16 cellular contexts compared by ENCODE assay signal in the genomic region with DNA sequence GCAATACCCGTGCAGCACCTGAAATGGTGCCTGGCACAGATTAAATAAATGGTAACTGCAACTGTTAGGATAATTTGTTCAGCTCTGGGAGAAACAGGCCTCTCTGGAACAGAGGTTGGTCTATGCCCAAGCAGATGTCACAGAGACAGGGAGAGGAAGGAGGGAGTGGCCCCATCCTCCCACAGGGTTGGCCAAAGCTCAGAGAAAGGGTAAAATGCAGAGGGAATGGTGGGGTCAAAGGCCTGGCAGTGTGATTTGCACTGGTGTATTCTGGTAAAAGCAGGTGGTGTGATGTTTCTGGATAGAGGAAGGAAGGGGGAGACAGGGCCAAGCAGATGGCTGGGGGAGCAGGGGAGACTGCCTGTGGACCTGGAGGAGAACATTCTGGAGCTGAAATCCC. TPM values are rescaled to one million over a fixed set of nuclear protein-coding genes. Genes with fewer than 3 reads are reported as not detected.
DNase-seq lines count a peak whose midpoint lies in the region; ATAC-seq and TF ChIP-seq lines count a peak whose summit lies in the region.
"Had no signal": no experiment of that assay in that cellular context is flagged by ENCODE, and none has a peak within 500 bp of the region (broad histone marks: within the 10 kb centered on the region; RNA-seq: fewer than 3 reads in every experiment).

No MANE protein-coding gene starts in this region.

- TF ChIP-seq CTCF in WTC11 (IDR thresholded peaks at IDR 0.05) (no peak), chondrocyte (IDR thresholded peaks at IDR 0.05) (no peak), right lobe of liver (IDR thresholded peaks at IDR 0.05) (no peak)

- DNase-seq in WTC11 (ENCODE audit: low spot score) (no peak), chondrocyte (ENCODE audit: low spot score) (no peak), right lobe of liver (peak in 2 of 3 donors; percentile 46 to 82)
- no peak for DNase-seq in stimulated activated effector memory CD8-positive, alpha-beta T cell treated with anti-CD3 and anti-CD28 coated beads, Interleukin-12 subunit alpha, Interleukin-12 subunit beta, amount 100 ng/mL, for 72 hours (ENCODE audit: low spot score in 2 of 2)
- no peak for DNase-seq in stimulated activated CD4-positive, alpha-beta T cell treated with anti-CD3 and anti-CD28 coated beads, Interleukin-12 subunit alpha, Interleukin-12 subunit beta, amount 100 ng/mL, for 4 hours
- DNase-seq: C1 segment of cervical spinal cord; Calu3; CD4-positive, alpha-beta memory T cell; COR-L47; DMS53; DMS79 treated with DMSO at 0.1 percent for 48 hours; GF-D8; H9; HFFc6 had no signal

- H3K4me3 ChIP-seq in right lobe of liver: no peak overlapping the region
- H3K4me3 ChIP-seq: GM23338 had no signal

- ATAC-seq in WTC11 (no peak), right lobe of liver (peak; percentile 81 to 90 (median 86)), HG03565 (IDR thresholded peaks at IDR 0.05; ENCODE audit: unreplicated experiment) (no peak)
- ATAC-seq in stimulated activated effector memory CD8-positive, alpha-beta T cell treated with anti-CD3 and anti-CD28 coated beads, Interleukin-12 subunit alpha, Interleukin-12 subunit beta, amount 100 ng/mL, for 72 hours: no peak
- ATAC-seq: GM23338 had no signal

- CTCF ChIA-PET in WTC11 (lab: Charles Lee): no interaction called here

- peak overlapping the region; percentile 31 to 86 (median 85) for H3K27ac ChIP-seq in right lobe of liver

- H3K9me3 ChIP-seq in right lobe of liver: no peaks in the 10 kb centered on the region

- TF ChIP-seq POLR2A in right lobe of liver (IDR thresholded peaks at IDR 0.05): no peak

- whole genome bisulfite sequencing in right lobe of liver (ENCODE audit: insufficient coverage, low coverage, low lambda C conversion rate, missing lambda C conversion rate): 25% methylated on average over 1 of the region's 1 CpG

- H3K4me3 Mint-ChIP-seq in WTC11 (no peak overlapping the region), chondrocyte (ENCODE audit: unreplicated experiment) (no peak overlapping the region)
- H3K4me3 Mint-ChIP-seq in stimulated activated effector memory CD8-positive, alpha-beta T cell treated with anti-CD3 and anti-CD28 coated beads, Interleukin-12 subunit alpha, Interleukin-12 subunit beta, amount 100 ng/mL, for 72 hours: no peak overlapping the region
- H3K4me3 Mint-ChIP-seq: CD4-positive, alpha-beta memory T cell; GM23338; H9; HFFc6 had no signal

- H3K27ac Mint-ChIP-seq in WTC11: peak overlapping the region; percentile 49; the same call in 1 of the 2 replicates
- H3K27ac Mint-ChIP-seq in chondrocyte (ENCODE audit: unreplicated experiment): peak overlapping the region; percentile 49
- peak overlapping the region; percentile 3 for H3K27ac Mint-ChIP-seq in stimulated activated effector memory CD8-positive, alpha-beta T cell treated with anti-CD3 and anti-CD28 coated beads, Interleukin-12 subunit alpha, Interleukin-12 subunit beta, amount 100 ng/mL, for 72 hours
- H3K27ac Mint-ChIP-seq: GM23338, H9, HFFc6 had no signal

- H3K9me3 Mint-ChIP-seq in WTC11 (peaks cover 3% of the 10 kb centered on the region; the same call in 1 of the 2 replicates), chondrocyte (ENCODE audit: low read depth) (no peaks in the 10 kb centered on the region)
- H3K9me3 Mint-ChIP-seq in stimulated activated effector memory CD8-positive, alpha-beta T cell treated with anti-CD3 and anti-CD28 coated beads, Interleukin-12 subunit alpha, Interleukin-12 subunit beta, amount 100 ng/mL, for 72 hours: no peaks in the 10 kb centered on the region
- H3K9me3 Mint-ChIP-seq: H9 had no signal

- H3K36me3 Mint-ChIP-seq in WTC11 (peaks cover 24% of the 10 kb centered on the region), chondrocyte (ENCODE audit: low read depth) (peaks cover 25% of the 10 kb centered on the region)
- peaks cover 31% of the 10 kb centered on the region for H3K36me3 Mint-ChIP-seq in stimulated activated effector memory CD8-positive, alpha-beta T cell treated with anti-CD3 and anti-CD28 coated beads, Interleukin-12 subunit alpha, Interleukin-12 subunit beta, amount 100 ng/mL, for 72 hours

- H3K27me3 ChIP-seq in right lobe of liver: no peaks in the 10 kb centered on the region

- H3K4me1 ChIP-seq in right lobe of liver: peaks cover 0 to 18% (median 9%) of the 10 kb centered on the region in 4 donors

- H3K4me1 Mint-ChIP-seq in WTC11 (no peaks in the 10 kb centered on the region), chondrocyte (ENCODE audit: low read depth) (peaks cover 1% of the 10 kb centered on the region)
- peaks cover 9% of the 10 kb centered on the region for H3K4me1 Mint-ChIP-seq in stimulated activated effector memory CD8-positive, alpha-beta T cell treated with anti-CD3 and anti-CD28 coated beads, Interleukin-12 subunit alpha, Interleukin-12 subunit beta, amount 100 ng/mL, for 72 hours
- H3K4me1 Mint-ChIP-seq: GM23338, H9 had no signal

- intact Hi-C loops in right lobe of liver (cut with DNase I): no loop called here

- peaks cover 0 to 7% (median 0%) of the 10 kb centered on the region in 4 donors for H3K36me3 ChIP-seq in right lobe of liver

- POLR2A ChIA-PET in WTC11 (lab: Charles Lee): no interaction called here

- H3K27me3 Mint-ChIP-seq in WTC11 (ENCODE audit: low read depth): no peaks in the 10 kb centered on the region
- no peaks in the 10 kb centered on the region for H3K27me3 Mint-ChIP-seq in chondrocyte (ENCODE audit: low read depth)
- H3K27me3 Mint-ChIP-seq: CD4-positive, alpha-beta memory T cell had no signal

TF ChIP-seq in WTC11, 78 proteins besides CTCF, POLR2A, EP300 and RAD21:
- TF ChIP-seq JUN (CRISPR knock-in tag; IDR thresholded peaks at IDR 0.05): no peak
- no peak for TF ChIP-seq ATF1 (CRISPR knock-in tag; IDR thresholded peaks at IDR 0.05)
- TF ChIP-seq, protein P1, sequence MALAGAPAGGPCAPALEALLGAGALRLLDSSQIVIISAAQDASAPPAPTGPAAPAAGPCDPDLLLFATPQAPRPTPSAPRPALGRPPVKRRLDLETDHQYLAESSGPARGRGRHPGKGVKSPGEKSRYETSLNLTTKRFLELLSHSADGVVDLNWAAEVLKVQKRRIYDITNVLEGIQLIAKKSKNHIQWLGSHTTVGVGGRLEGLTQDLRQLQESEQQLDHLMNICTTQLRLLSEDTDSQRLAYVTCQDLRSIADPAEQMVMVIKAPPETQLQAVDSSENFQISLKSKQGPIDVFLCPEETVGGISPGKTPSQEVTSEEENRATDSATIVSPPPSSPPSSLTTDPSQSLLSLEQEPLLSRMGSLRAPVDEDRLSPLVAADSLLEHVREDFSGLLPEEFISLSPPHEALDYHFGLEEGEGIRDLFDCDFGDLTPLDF (CRISPR knock-in tag; IDR thresholded peaks at IDR 0.05): no peak
- TF ChIP-seq CREM (CRISPR knock-in tag; IDR thresholded peaks at IDR 0.05): no peak

RNA-seq across cellular contexts. Expression of a gene that starts 9.4 kb away (rescaled TPM):
- total RNA-seq in WTC11 (2021) (3.2 TPM in 3 replicates), chondrocyte (2.8 to 3.2 TPM (median 3.0 TPM) in 3 replicates), right lobe of liver (1 to 10 TPM; 1.7 to 2.9 (median 2.1) TPM)

RNA-seq across cellular contexts. Expression of a gene that starts 17.1 kb away (rescaled TPM):
- total RNA-seq in WTC11 (2021) (22.6 to 24.3 TPM (median 23.4 TPM) in 3 replicates), chondrocyte (49.7 to 53.8 TPM (median 50.2 TPM) in 3 replicates), right lobe of liver (1,000 to 10,000 TPM in 4 of 6 experiments, 100 to 1,000 TPM in 2; 897 to 2,313 (median 1,164) TPM)
- total RNA-seq: Calu3 had no signal

RNA-seq across cellular contexts. Expression of a gene that starts 26.3 kb away (rescaled TPM):
- 1.7 to 2.1 TPM (median 2.0 TPM) in 3 replicates for total RNA-seq in WTC11 (2021)
- total RNA-seq in chondrocyte: 0.65 to 0.69 TPM (median 0.68 TPM) in 3 replicates
- 1 to 10 TPM in 5 of 6 experiments, under 1 TPM in 1; 0.73 to 3.1 (median 1.7) TPM for total RNA-seq in right lobe of liver

RNA-seq across cellular contexts. Expression of a gene that starts 31.0 kb away (rescaled TPM):
- total RNA-seq in WTC11 (2021) (23.1 to 26.0 TPM (median 24.0 TPM) in 3 replicates), chondrocyte (25.3 to 29.4 TPM (median 26.0 TPM) in 3 replicates), right lobe of liver (10 to 100 TPM; 12.4 to 44.7 (median 15.8) TPM)

RNA-seq across cellular contexts. Expression of a gene that starts 44.6 kb away (rescaled TPM):
- 3.4 to 4.9 TPM (median 4.6 TPM) in 3 replicates for total RNA-seq in WTC11 (2021)
- 2.0 to 3.5 TPM (median 2.5 TPM) in 3 replicates for total RNA-seq in chondrocyte
- total RNA-seq in right lobe of liver: 1 to 10 TPM; 1.7 to 3.9 (median 2.4) TPM

Comparison
In these comparisons a context has a peak if more than half of its experiments do, and no peak if none do; other contexts are left out.
1. ATAC-seq: peak in right lobe of liver (4 of 4); none in WTC11 (single experiment), stimulated activated effector memory CD8-positive, alpha-beta T cell treated with anti-CD3 and anti-CD28 coated beads, Interleukin-12 subunit alpha, Interleukin-12 subunit beta, amount 100 ng/mL, for 72 hours (single experiment) and HG03565 (single experiment).
2. DNase-seq: peak in right lobe of liver (2 of 3); none in WTC11 (single experiment), chondrocyte (single experiment), stimulated activated effector memory CD8-positive, alpha-beta T cell treated with anti-CD3 and anti-CD28 coated beads, Interleukin-12 subunit alpha, Interleukin-12 subunit beta, amount 100 ng/mL, for 72 hours (0 of 2) and stimulated activated CD4-positive, alpha-beta T cell treated with anti-CD3 and anti-CD28 coated beads, Interleukin-12 subunit alpha, Interleukin-12 subunit beta, amount 100 ng/mL, for 4 hours (single experiment).
3. RNA of a gene that starts 17.1 kb away (total RNA-seq): 897 to 2,313 TPM in right lobe of liver; 49.7 to 53.8 TPM in chondrocyte and 22.6 to 24.3 TPM in WTC11; every median in the first group is over 10 times any median in the second.
4. Peak in every context shown above with its lines, with median percentiles within 50 percentile points of each other: H3K27ac Mint-ChIP-seq.